Comparison of ENCODE assay signal across 25 cellular contexts in genomic region chr6:70379473-70380013, GRCh38. TPM values are rescaled to one million over a fixed set of nuclear protein-coding genes. Genes with fewer than 3 reads are reported as not detected.
DNase-seq lines count a peak whose midpoint lies in the region; ATAC-seq and TF ChIP-seq lines count a peak whose summit lies in the region.
"Had no signal": no experiment of that assay in that cellular context is flagged by ENCODE, and none has a peak within 500 bp of the region (broad histone marks: within the 10 kb centered on the region; RNA-seq: fewer than 3 reads in every experiment).

No MANE protein-coding gene starts in this region.

- H3K36me3 Mint-ChIP-seq in CD8-positive, alpha-beta T cell, result no peaks in the 10 kb centered on the region
- H3K36me3 Mint-ChIP-seq: neural progenitor cell had no signal

- ATAC-seq in GM18508 (IDR thresholded peaks at IDR 0.05; ENCODE audit: insufficient read depth, unreplicated experiment) (peak; percentile 38), GM21528 (IDR thresholded peaks at IDR 0.05; ENCODE audit: low FRiP score, unreplicated experiment) (peak; percentile 35), HG03460 (IDR thresholded peaks at IDR 0.05; ENCODE audit: unreplicated experiment) (peak; percentile 38)
- ATAC-seq in CD8-positive, alpha-beta T cell, result no peak
- ATAC-seq: activated naive CD8-positive, alpha-beta T cell treated with anti-CD3 and anti-CD28 coated beads, Interleukin-2, amount 50 U/mL, for 24 hours had no signal

- H3K4me3 Mint-ChIP-seq in CD8-positive, alpha-beta T cell, result no peak overlapping the region
- H3K4me3 Mint-ChIP-seq: activated naive CD8-positive, alpha-beta T cell treated with anti-CD3 and anti-CD28 coated beads, Interleukin-2, amount 50 U/mL, for 24 hours; H9; neural progenitor cell had no signal

- POLR2A ChIA-PET in CD8-positive, alpha-beta T cell (lab: Charles Lee), result no interaction called here

- no peak overlapping the region for H4K8ac ChIP-seq in mesenchymal stem cell (ENCODE audit: low read length)

- H3K23ac ChIP-seq in mesenchymal stem cell (ENCODE audit: low read length in 2 of 2), result no peak overlapping the region

- H2AK5ac ChIP-seq in mesenchymal stem cell (ENCODE audit: low read length, severe bottlenecking), result no peak overlapping the region

- TF ChIP-seq EP300 in esophagus muscularis mucosa (IDR thresholded peaks at IDR 0.05), result no peak

- H3K27ac ChIP-seq in mesenchymal stem cell (ENCODE audit: low read length, poor library complexity, severe bottlenecking) (peak overlapping the region; percentile 23), Karpas-422 (ENCODE audit: low read length) (no peak overlapping the region), esophagus muscularis mucosa (replicated peaks in 1 of 4) (no peak overlapping the region)
- no peak overlapping the region for H3K27ac ChIP-seq in CD8-positive, alpha-beta T cell (ENCODE audit: low read depth, low read length)
- H3K27ac ChIP-seq: neural progenitor cell, sigmoid colon had no signal

- no peak overlapping the region for H2BK12ac ChIP-seq in mesenchymal stem cell (ENCODE audit: low read length in 2 of 2)

- no peak for TF ChIP-seq CTCF in esophagus muscularis mucosa (IDR thresholded peaks at IDR 0.05)
- TF ChIP-seq CTCF in CD8-positive, alpha-beta T cell (IDR thresholded peaks at IDR 0.05), result no peak

- H3K27me3 Mint-ChIP-seq in CD8-positive, alpha-beta T cell (ENCODE audit: low read depth), result peaks cover 13% of the 10 kb centered on the region

- no peaks in the 10 kb centered on the region for H3K9me2 ChIP-seq in Karpas-422 (replicated peaks; ENCODE audit: insufficient read depth, low read length)

- no peak overlapping the region for H3K27ac Mint-ChIP-seq in CD8-positive, alpha-beta T cell
- H3K27ac Mint-ChIP-seq: activated naive CD8-positive, alpha-beta T cell treated with anti-CD3 and anti-CD28 coated beads, Interleukin-2, amount 50 U/mL, for 24 hours; neural progenitor cell had no signal

- H3K36me3 ChIP-seq in mesenchymal stem cell (ENCODE audit: control insufficient read depth in 1 of 2, insufficient read depth in 2 of 2, low read depth in 1 of 2, low read length in 2 of 2) (no peaks in the 10 kb centered on the region), Karpas-422 (ENCODE audit: insufficient read depth, low read length) (no peaks in the 10 kb centered on the region), esophagus muscularis mucosa (no peaks in the 10 kb centered on the region)
- no peaks in the 10 kb centered on the region for H3K36me3 ChIP-seq in CD8-positive, alpha-beta T cell (ENCODE audit: insufficient read depth, low read length)
- H3K36me3 ChIP-seq: neural progenitor cell, sigmoid colon had no signal

- H3K4me3 ChIP-seq in mesenchymal stem cell (ENCODE audit: insufficient read depth in 1 of 2, low read depth in 1 of 2, low read length in 2 of 2), result no peak overlapping the region
- no peak overlapping the region for H3K4me3 ChIP-seq in Karpas-422 (ENCODE audit: low read length)
- H3K4me3 ChIP-seq in esophagus muscularis mucosa, result no peak overlapping the region
- no peak overlapping the region for H3K4me3 ChIP-seq in CD8-positive, alpha-beta T cell (ENCODE audit: low read depth, low read length)
- H3K4me3 ChIP-seq: neural progenitor cell, sigmoid colon had no signal

- H3K9me3 Mint-ChIP-seq in CD8-positive, alpha-beta T cell, result no peaks in the 10 kb centered on the region
- H3K9me3 Mint-ChIP-seq: activated naive CD8-positive, alpha-beta T cell treated with anti-CD3 and anti-CD28 coated beads, Interleukin-2, amount 50 U/mL, for 24 hours; H9; neural progenitor cell had no signal

- H3K4me1 Mint-ChIP-seq in CD8-positive, alpha-beta T cell (ENCODE audit: low read depth), result no peaks in the 10 kb centered on the region
- H3K4me1 Mint-ChIP-seq: activated naive CD8-positive, alpha-beta T cell treated with anti-CD3 and anti-CD28 coated beads, Interleukin-2, amount 50 U/mL, for 24 hours had no signal

- H3K4ac ChIP-seq in mesenchymal stem cell (ENCODE audit: low read depth in 1 of 2, low read length in 2 of 2), result no peak overlapping the region

- H3K9ac ChIP-seq in mesenchymal stem cell (ENCODE audit: low read length) (no peak overlapping the region), Karpas-422 (ENCODE audit: low read length) (no peak overlapping the region)
- H3K9ac ChIP-seq: neural progenitor cell had no signal

- no peak overlapping the region for H3K14ac ChIP-seq in mesenchymal stem cell (ENCODE audit: low read length in 2 of 2)

- H2BK5ac ChIP-seq in mesenchymal stem cell (ENCODE audit: low read depth, low read length, poor library complexity, severe bottlenecking), result no peak overlapping the region

- no peak overlapping the region for H3K4me2 ChIP-seq in mesenchymal stem cell (ENCODE audit: low read length, poor library complexity, severe bottlenecking)
- no peak overlapping the region for H3K4me2 ChIP-seq in Karpas-422 (ENCODE audit: low read depth, low read length, poor library complexity, severe bottlenecking)
- H3K4me2 ChIP-seq: neural progenitor cell had no signal

- DNase-seq in mesenchymal stem cell, result no peak
- DNase-seq in Karpas-422, result no peak
- no peak for DNase-seq in esophagus muscularis mucosa (ENCODE audit: extremely low spot score)
- DNase-seq in MV-4-11 (lab: John Stamatoyannopoulos, UW), result no peak
- no peak for DNase-seq in CD8-positive, alpha-beta T cell
- DNase-seq: activated CD4-positive, alpha-beta T cell treated with anti-CD3 and anti-CD28 coated beads for 4 hours; activated CD8-positive, alpha-beta memory T cell treated with anti-CD3 and anti-CD28 coated beads for 24 hours; activated gamma-delta T cell; activated naive CD8-positive, alpha-beta T cell treated with anti-CD3 and anti-CD28 coated beads, Interleukin-2, amount 50 U/mL, for 24 hours; activated T-cell treated with anti-CD3 and anti-CD28 coated beads, Interleukin-2, amount 50 U/mL, for 1 hour; COR-L47; DMS79 treated with DMSO at 0.1 percent for 48 hours; glutamatergic neuron; H9; Kasumi-1; NCI-H1694; NCI-H2171 treated with DMSO at 0.1 percent for 48 hours; NCI-H526 treated with DMSO at 0.1 percent for 48 hours; posterior cingulate gyrus; sigmoid colon; T-helper 1 cell had no signal

- 92% methylated on average over 2 of the region's 4 CpGs for WGBS in mesenchymal stem cell
- 83% methylated on average over 4 of the region's 4 CpGs for WGBS in esophagus muscularis mucosa

- no peak for TF ChIP-seq POLR2A in esophagus muscularis mucosa (IDR thresholded peaks at IDR 0.05; ENCODE audit: low read depth)

- no peaks in the 10 kb centered on the region for H3K79me2 ChIP-seq in Karpas-422 (ENCODE audit: low read length)

- no peak overlapping the region for H2BK15ac ChIP-seq in mesenchymal stem cell (ENCODE audit: low read depth, poor library complexity, severe bottlenecking)

- H3K4me1 ChIP-seq in mesenchymal stem cell (ENCODE audit: control insufficient read depth, insufficient read depth, low read depth, low read length), result peaks cover 5% of the 10 kb centered on the region
- H3K4me1 ChIP-seq in Karpas-422 (ENCODE audit: low read length), result peaks cover 4% of the 10 kb centered on the region; the same call in 1 of the 2 replicates
- no peaks in the 10 kb centered on the region for H3K4me1 ChIP-seq in esophagus muscularis mucosa
- no peaks in the 10 kb centered on the region for H3K4me1 ChIP-seq in CD8-positive, alpha-beta T cell (ENCODE audit: insufficient read depth, low read length)
- H3K4me1 ChIP-seq: neural progenitor cell, sigmoid colon had no signal

- H3K18ac ChIP-seq in mesenchymal stem cell (ENCODE audit: low read depth in 1 of 2, low read length in 2 of 2), result no peak overlapping the region

- H3K79me1 ChIP-seq in mesenchymal stem cell (replicated peaks; ENCODE audit: low read length, poor library complexity, severe bottlenecking), result no peaks in the 10 kb centered on the region

- intact Hi-C loops in esophagus muscularis mucosa (cut with DNase I), result no loop called here
- intact Hi-C loops in CD8-positive, alpha-beta T cell (cut with DNase I, micrococcal nuclease), result no loop called here

- H4K20me1 ChIP-seq in Karpas-422 (ENCODE audit: insufficient read depth, low read depth, low read length), result no peaks in the 10 kb centered on the region

- CTCF ChIA-PET in CD8-positive, alpha-beta T cell (lab: Charles Lee), result interaction anchor here (2.0 kb wide), 1 partner anchor 10 kb away, joined by 12 read pairs; no protein-coding TSS in a partner anchor

- H2AFZ ChIP-seq in mesenchymal stem cell (ENCODE audit: low read depth, low read length) (no peak overlapping the region), Karpas-422 (ENCODE audit: low read length) (no peak overlapping the region)
- H2AFZ ChIP-seq: neural progenitor cell had no signal

- no peaks in the 10 kb centered on the region for H3K27me3 ChIP-seq in mesenchymal stem cell (ENCODE audit: control insufficient read depth in 1 of 2, insufficient read depth in 1 of 2, low read length in 2 of 2)
- H3K27me3 ChIP-seq in Karpas-422 (ENCODE audit: low read length), result no peaks in the 10 kb centered on the region
- peaks cover 0 to 5% (median 0%) of the 10 kb centered on the region in 4 donors for H3K27me3 ChIP-seq in esophagus muscularis mucosa
- no peaks in the 10 kb centered on the region for H3K27me3 ChIP-seq in CD8-positive, alpha-beta T cell (ENCODE audit: insufficient read depth, low read length)
- H3K27me3 ChIP-seq: neural progenitor cell, sigmoid colon had no signal

- no peak overlapping the region for H2BK120ac ChIP-seq in mesenchymal stem cell (ENCODE audit: low read depth, low read length)

- no peak overlapping the region for H4K91ac ChIP-seq in mesenchymal stem cell (ENCODE audit: low read length)

- H3K9me3 ChIP-seq in mesenchymal stem cell (ENCODE audit: control insufficient read depth, low read length) (no peaks in the 10 kb centered on the region), Karpas-422 (ENCODE audit: low read length) (no peaks in the 10 kb centered on the region), esophagus muscularis mucosa (no peaks in the 10 kb centered on the region)
- H3K9me3 ChIP-seq in CD8-positive, alpha-beta T cell (ENCODE audit: low read length), result no peaks in the 10 kb centered on the region
- H3K9me3 ChIP-seq: sigmoid colon had no signal

RNA-seq across cellular contexts. Expression of gene FAM135A, which starts 33.8 kb away (rescaled TPM):
- 4.1 TPM for polyA plus RNA-seq in mesenchymal stem cell (2013, experiment 1 of 2)
- 4.8 TPM for polyA plus RNA-seq in mesenchymal stem cell (2013, experiment 2 of 2)
- 52.9 and 83.0 TPM in 2 replicates for total RNA-seq in Karpas-422 (2014; rRNA removed; shearing (Covaris generic); ENCODE audit: low replicate concordance)
- 10 to 100 TPM; 14.8 to 21.3 (median 19.8) TPM for total RNA-seq in esophagus muscularis mucosa
- total RNA-seq in CD8-positive, alpha-beta T cell, result 1 to 10 TPM; 5.8 to 6.5 TPM
